In the genomic region with DNA sequence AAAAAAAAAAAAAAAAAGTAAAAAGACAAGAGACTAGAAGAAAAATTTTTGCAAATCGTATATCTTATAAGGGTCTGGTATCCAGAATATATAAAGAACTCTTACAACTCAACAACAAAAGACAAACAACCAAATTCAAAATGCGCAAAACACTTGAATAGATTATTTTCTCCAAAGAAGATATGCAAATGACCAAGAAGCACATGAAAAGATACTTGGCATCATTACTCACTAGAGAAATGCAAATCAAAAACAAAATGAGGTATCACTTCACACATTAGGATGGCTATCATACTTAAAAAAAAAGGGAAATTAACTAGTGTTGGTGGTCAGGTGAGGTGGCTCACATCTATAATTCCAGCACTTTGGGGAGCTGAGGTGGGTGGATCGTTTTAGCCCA, we compare ENCODE assay signal across 28 cellular contexts. TPM values are rescaled to one million over a fixed set of nuclear protein-coding genes. Genes with fewer than 3 reads are reported as not detected.
DNase-seq lines count a peak whose midpoint lies in the region; ATAC-seq and TF ChIP-seq lines count a peak whose summit lies in the region.
"Had no signal": no experiment of that assay in that cellular context is flagged by ENCODE, and none has a peak within 500 bp of the region (broad histone marks: within the 10 kb centered on the region; RNA-seq: fewer than 3 reads in every experiment).

No MANE protein-coding gene starts in this region.

- H3K4me2 ChIP-seq in BLaER1 (peak overlapping the region; percentile 76), PC-3 (ENCODE audit: low read length) (no peak overlapping the region)

- no peak for TF ChIP-seq CTCF in PC-3 (conservative IDR thresholded peaks at IDR 0.05; ENCODE audit: low read depth, low read length)

- no peaks in the 10 kb centered on the region for H3F3A ChIP-seq in PC-3 (ENCODE audit: low read length, unreplicated experiment)

- H2AFZ ChIP-seq in PC-3 (ENCODE audit: low read length): no peak overlapping the region

- CTCF ChIA-PET in PC-3 (lab: Charles Lee): no interaction called here
- CTCF ChIA-PET in activated naive CD4-positive, alpha-beta T cell treated with anti-CD3 and anti-CD28 coated beads, Interleukin-2, amount 10 ng/mL, durations not matched to agents 7 days and 5 days (lab: Charles Lee): interaction anchor here (1.7 kb wide), 1 partner anchor 20 kb away, joined by 5 read pairs; no protein-coding TSS in a partner anchor

- BruUV-seq in PC-3 (replicated peaks; lab: Mats Ljungman, UMichigan): no TSS peak

- H3K27me3 ChIP-seq in BLaER1: no peaks in the 10 kb centered on the region
- no peaks in the 10 kb centered on the region for H3K27me3 ChIP-seq in PC-3 (ENCODE audit: low read length)
- H3K27me3 ChIP-seq: Peyer's patch, SJSA1 had no signal

- peaks cover 25% of the 10 kb centered on the region for H3K27me3 Mint-ChIP-seq in IgD-negative memory B cell
- peaks cover 38% of the 10 kb centered on the region for H3K27me3 Mint-ChIP-seq in activated naive CD4-positive, alpha-beta T cell treated with anti-CD3 and anti-CD28 coated beads, Interleukin-2, amount 10 ng/mL, durations not matched to agents 7 days and 5 days

- H3K27ac Mint-ChIP-seq in IgD-negative memory B cell: peak overlapping the region in 2 of 3 donors; percentile 30 to 66
- no peak overlapping the region for H3K27ac Mint-ChIP-seq in activated naive CD4-positive, alpha-beta T cell treated with anti-CD3 and anti-CD28 coated beads, Interleukin-2, amount 10 ng/mL, durations not matched to agents 7 days and 5 days
- H3K27ac Mint-ChIP-seq: CD8-positive, alpha-beta memory T cell; HFFc6 had no signal

- POLR2A ChIA-PET in PC-3 (lab: Charles Lee; ENCODE audit: unreplicated experiment): no interaction called here

- H3K4me3 Mint-ChIP-seq in IgD-negative memory B cell: peak overlapping the region in 1 of 4 donors; percentile 58
- no peak overlapping the region for H3K4me3 Mint-ChIP-seq in activated naive CD4-positive, alpha-beta T cell treated with anti-CD3 and anti-CD28 coated beads, Interleukin-2, amount 10 ng/mL, durations not matched to agents 7 days and 5 days
- H3K4me3 Mint-ChIP-seq: CD8-positive, alpha-beta memory T cell; HFFc6 had no signal

- no peaks in the 10 kb centered on the region for H3K9me2 ChIP-seq in PC-3 (replicated peaks; ENCODE audit: low read length)

- H3K4me3 ChIP-seq in BLaER1: no peak overlapping the region
- no peak overlapping the region for H3K4me3 ChIP-seq in PC-3 (ENCODE audit: low read length)
- H3K4me3 ChIP-seq: Peyer's patch, SJSA1 had no signal

- H3K36me3 ChIP-seq in BLaER1 (no peaks in the 10 kb centered on the region), PC-3 (ENCODE audit: low read depth, low read length) (no peaks in the 10 kb centered on the region)
- H3K36me3 ChIP-seq: Peyer's patch, SJSA1 had no signal

- H3K4me1 ChIP-seq in BLaER1 (peaks cover 99% of the 10 kb centered on the region), PC-3 (ENCODE audit: insufficient read depth, low read length) (peaks cover 34% of the 10 kb centered on the region)

- H4K20me1 ChIP-seq in BLaER1: no peaks in the 10 kb centered on the region
- H4K20me1 ChIP-seq in PC-3 (ENCODE audit: low read length): no peaks in the 10 kb centered on the region

- no peak overlapping the region for H3K27ac ChIP-seq in BLaER1
- peak overlapping the region; percentile 60 for H3K27ac ChIP-seq in PC-3 (ENCODE audit: low read length)
- H3K27ac ChIP-seq in epithelial cell of prostate: peak overlapping the region; percentile 28
- H3K27ac ChIP-seq: C4-2B, SJSA1 had no signal

- H3K79me2 ChIP-seq in PC-3 (ENCODE audit: low read length): no peaks in the 10 kb centered on the region

- peaks cover 31 to 42% (median 40%) of the 10 kb centered on the region in 3 donors for H3K4me1 Mint-ChIP-seq in IgD-negative memory B cell
- peaks cover 61% of the 10 kb centered on the region for H3K4me1 Mint-ChIP-seq in activated naive CD4-positive, alpha-beta T cell treated with anti-CD3 and anti-CD28 coated beads, Interleukin-2, amount 10 ng/mL, durations not matched to agents 7 days and 5 days

- H3K9me3 Mint-ChIP-seq in IgD-negative memory B cell: peaks cover 0 to 3% (median 2%) of the 10 kb centered on the region in 3 donors
- no peaks in the 10 kb centered on the region for H3K9me3 Mint-ChIP-seq in activated naive CD4-positive, alpha-beta T cell treated with anti-CD3 and anti-CD28 coated beads, Interleukin-2, amount 10 ng/mL, durations not matched to agents 7 days and 5 days
- H3K9me3 Mint-ChIP-seq: CD8-positive, alpha-beta memory T cell; HFFc6 had no signal

- ATAC-seq in PC-3 (no peak), GM21526 (IDR thresholded peaks at IDR 0.05; ENCODE audit: low FRiP score, unreplicated experiment) (no peak), GM21737 (IDR thresholded peaks at IDR 0.05; ENCODE audit: unreplicated experiment) (no peak)
- ATAC-seq: HepG2, Right ventricle myocardium inferior had no signal

- DNase-seq in PC-3 (no peak), epithelial cell of prostate (ENCODE audit: low read depth, low spot score) (no peak), glomerular visceral epithelial cell (ENCODE audit: extremely low spot score) (no peak)
- DNase-seq in activated naive CD4-positive, alpha-beta T cell treated with anti-CD3 and anti-CD28 coated beads, Interleukin-2, amount 10 ng/mL, durations not matched to agents 7 days and 5 days: no peak
- DNase-seq: 8988T; Calu3; CD8-positive, alpha-beta memory T cell; DMS153; H7; HFFc6; KBM-7; MV-4-11; NCI-H1694; NCI-H2081 treated with DMSO at 0.1 percent for 48 hours; NCI-H446 treated with DMSO at 0.1 percent for 48 hours; NCI-H526 treated with DMSO at 0.1 percent for 48 hours; Peyer's patch had no signal

- H3K9ac ChIP-seq in BLaER1 (no peak overlapping the region), PC-3 (ENCODE audit: low read length) (0 out of 2 replicates have a peak overlapping the region, but pooled peaks have one; percentile 6)

- peaks cover 2% of the 10 kb centered on the region for H3K36me3 Mint-ChIP-seq in IgD-negative memory B cell
- H3K36me3 Mint-ChIP-seq in activated naive CD4-positive, alpha-beta T cell treated with anti-CD3 and anti-CD28 coated beads, Interleukin-2, amount 10 ng/mL, durations not matched to agents 7 days and 5 days: peaks cover 3% of the 10 kb centered on the region
- H3K36me3 Mint-ChIP-seq: CD8-positive, alpha-beta memory T cell had no signal

- H3K9me3 ChIP-seq in BLaER1 (peaks cover under 1% of the 10 kb centered on the region; the same call in 1 of the 2 replicates), PC-3 (ENCODE audit: low read length) (no peaks in the 10 kb centered on the region)
- H3K9me3 ChIP-seq: Peyer's patch, SJSA1 had no signal

- intact Hi-C loops in PC-3 (cut with micrococcal nuclease): no loop called here

RNA-seq across cellular contexts. Expression of a gene that starts 12.0 kb away (rescaled TPM):
- 10.0 TPM for polyA plus RNA-seq in IgD-negative memory B cell
- not detected in 2 replicates for total RNA-seq in PC-3 (2014; rRNA removed)
- total RNA-seq: CD8-positive, alpha-beta memory T cell; Daoy; HT-29; SJSA1; T-helper 1 cell treated with Interleukin-12 subunit alpha and Interleukin-12 subunit beta and Interleukin-4 antibody, amounts not matched to agents 30 ng/mL and 1 ng/mL, for 36 hours had no signal
- polyA plus RNA-seq: CD8-positive, alpha-beta memory T cell had no signal

RNA-seq across cellular contexts. Expression of a gene that starts 47.4 kb away (rescaled TPM):
- 1.3 TPM for polyA plus RNA-seq in IgD-negative memory B cell
- 7.3 and 7.9 TPM in 2 replicates for total RNA-seq in PC-3 (2014; rRNA removed)

RNA-seq across cellular contexts. Expression of a gene that starts 55.2 kb away (rescaled TPM):
- polyA plus RNA-seq in IgD-negative memory B cell: not detected
- not detected in 2 replicates for total RNA-seq in PC-3 (2014; rRNA removed)
- total RNA-seq: Calu3; CD8-positive, alpha-beta memory T cell; Daoy; H7; HepG2; HFFc6; HT-29; Right ventricle myocardium inferior; SJSA1; T-helper 1 cell treated with Interleukin-12 subunit alpha and Interleukin-12 subunit beta and Interleukin-4 antibody, amounts not matched to agents 30 ng/mL and 1 ng/mL, for 36 hours had no signal
- polyA plus RNA-seq: CD8-positive, alpha-beta memory T cell; HepG2 had no signal
